ENCODE assay signal across 9 cellular contexts in the genomic region with DNA sequence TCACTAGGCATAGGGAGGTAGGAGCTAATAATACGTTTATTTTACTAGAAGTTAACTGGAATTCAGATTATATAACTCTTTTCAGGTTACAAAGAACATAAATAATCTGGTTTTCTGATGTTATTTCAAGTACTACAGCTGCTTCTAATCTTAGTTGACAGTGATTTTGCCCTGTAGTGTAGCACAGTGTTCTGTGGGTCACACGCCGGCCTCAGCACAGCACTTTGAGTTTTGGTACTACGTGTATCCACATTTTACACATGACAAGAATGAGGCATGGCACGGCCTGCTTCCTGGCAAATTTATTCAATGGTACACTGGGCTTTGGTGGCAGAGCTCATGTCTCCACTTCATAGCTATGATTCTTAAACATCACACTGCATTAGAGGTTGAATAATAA. TPM values are rescaled to one million over a fixed set of nuclear protein-coding genes. Genes with fewer than 3 reads are reported as not detected.
DNase-seq lines count a peak whose midpoint lies in the region; ATAC-seq and TF ChIP-seq lines count a peak whose summit lies in the region.
"Had no signal": no experiment of that assay in that cellular context is flagged by ENCODE, and none has a peak within 500 bp of the region (broad histone marks: within the 10 kb centered on the region; RNA-seq: fewer than 3 reads in every experiment).

No MANE protein-coding gene starts in this region.

- H3K4me1 Mint-ChIP-seq in activated T-helper 17 cell treated with anti-CD3 and anti-CD28 coated beads, Interleukin-2, amount 50 U/mL, for 72 hours, result peaks cover 15% of the 10 kb centered on the region

- no peak overlapping the region for H3K27ac Mint-ChIP-seq in activated T-helper 17 cell treated with anti-CD3 and anti-CD28 coated beads, Interleukin-2, amount 50 U/mL, for 72 hours

- H3K4me1 ChIP-seq in skeletal muscle tissue (ENCODE audit: control insufficient read depth in 3 of 3, insufficient read depth in 3 of 3, low read length in 3 of 3), result peaks cover 17 to 31% (median 18%) of the 10 kb centered on the region in 3 donors
- H3K4me1 ChIP-seq in mucosa of descending colon (ENCODE audit: low read depth), result no peaks in the 10 kb centered on the region

- peak overlapping the region; percentile 78 for H3K4me3 Mint-ChIP-seq in activated T-helper 17 cell treated with anti-CD3 and anti-CD28 coated beads, Interleukin-2, amount 50 U/mL, for 72 hours

- H3K27ac ChIP-seq in skeletal muscle tissue (ENCODE audit: low read depth, low read length), result peak overlapping the region; percentile 81

- intact Hi-C loops in left cardiac atrium (cut with DNase I), result no loop called here
- intact Hi-C loops in mucosa of descending colon (cut with DNase I, micrococcal nuclease), result no loop called here

- CTCF ChIA-PET in GM10248 (lab: Yijun Ruan, JAX), result interaction anchor here (5.8 to 16.5 kb wide), 2 partner anchors 9 to 20 kb away, joined by 65 to 631 read pairs; no protein-coding TSS in a partner anchor

- no peak for DNase-seq in GM12864 (ENCODE audit: low read depth)
- no peak for DNase-seq in left cardiac atrium
- DNase-seq in GM10248 (ENCODE audit: extremely low spot score), result no peak
- no peak for DNase-seq in NCI-H446 treated with DMSO at 0.1 percent for 48 hours (lab: John Stamatoyannopoulos, UW)
- no peak for DNase-seq in mucosa of descending colon
- no peak for DNase-seq in C1 segment of cervical spinal cord (lab: John Stamatoyannopoulos, UW)
- DNase-seq: NCI-H524 had no signal

- H3K9ac ChIP-seq in skeletal muscle tissue (ENCODE audit: low read depth in 1 of 3, low read length in 3 of 3), result peak overlapping the region; percentile 78 to 92 (median 82)

- H3K4me3 ChIP-seq in GM12864 (ENCODE audit: low read depth, low read length) (peak overlapping the region; percentile 57; the same call in 1 of the 2 replicates), skeletal muscle tissue (ENCODE audit: low read length in 3 of 3) (peak overlapping the region; percentile 78 to 83 (median 80)), mucosa of descending colon (no peak overlapping the region)

- H3K36me3 ChIP-seq in skeletal muscle tissue (ENCODE audit: control insufficient read depth in 3 of 3, insufficient read depth in 3 of 3, low read length in 3 of 3), result peaks cover 0 to 4% (median 0%) of the 10 kb centered on the region in 3 donors
- H3K36me3 ChIP-seq in mucosa of descending colon (ENCODE audit: low read depth), result no peaks in the 10 kb centered on the region

- POLR2A ChIA-PET in GM10248 (lab: Yijun Ruan, JAX), result interaction anchor here (0.6 to 1.4 kb wide), 3 partner anchors 15 to 43 kb away, joined by 3 read pairs; a partner anchor contains a TSS

- no peaks in the 10 kb centered on the region for H3K27me3 ChIP-seq in skeletal muscle tissue (ENCODE audit: control insufficient read depth in 3 of 3, insufficient read depth in 3 of 3, low read length in 3 of 3)

- H3K36me3 Mint-ChIP-seq in activated T-helper 17 cell treated with anti-CD3 and anti-CD28 coated beads, Interleukin-2, amount 50 U/mL, for 72 hours (ENCODE audit: low read depth), result no peaks in the 10 kb centered on the region

- no peak for ATAC-seq in activated T-helper 17 cell treated with anti-CD3 and anti-CD28 coated beads, Interleukin-2, amount 50 U/mL, for 72 hours (replicated peaks)
- peak; percentile 52 to 53 for ATAC-seq in left cardiac atrium
- ATAC-seq in mucosa of descending colon, result no peak

- H3K9me3 Mint-ChIP-seq in activated T-helper 17 cell treated with anti-CD3 and anti-CD28 coated beads, Interleukin-2, amount 50 U/mL, for 72 hours, result no peaks in the 10 kb centered on the region

- no peak for TF ChIP-seq CTCF in GM12864 (IDR thresholded peaks at IDR 0.05; ENCODE audit: low read depth, low read length, missing control alignments)
- TF ChIP-seq CTCF in GM10248 (IDR thresholded peaks at IDR 0.05; ENCODE audit: control extremely low read depth, extremely low read depth, low read depth, missing control alignments), result no peak
- no peak for TF ChIP-seq CTCF in mucosa of descending colon (IDR thresholded peaks at IDR 0.05)

- H3K9me3 ChIP-seq in skeletal muscle tissue (ENCODE audit: control insufficient read depth in 3 of 3, low read length in 3 of 3) (no peaks in the 10 kb centered on the region), mucosa of descending colon (no peaks in the 10 kb centered on the region)

- no peaks in the 10 kb centered on the region for H3K27me3 Mint-ChIP-seq in activated T-helper 17 cell treated with anti-CD3 and anti-CD28 coated beads, Interleukin-2, amount 50 U/mL, for 72 hours

RNA-seq across cellular contexts. Expression of a gene that starts 1.1 kb away (rescaled TPM):
- total RNA-seq in activated T-helper 17 cell treated with anti-CD3 and anti-CD28 coated beads, Interleukin-2, amount 50 U/mL, for 72 hours, result 1 to 10 TPM; 1.7 to 2.1 TPM
- total RNA-seq in left cardiac atrium (1 to 10 TPM; 6.0 to 8.8 TPM), skeletal muscle tissue (4.7 TPM), mucosa of descending colon (10 to 100 TPM in 2 of 3 donors, 1 to 10 TPM in 1; 8.9 to 12.0 (median 11.1) TPM)

Comparison
In these comparisons a context has a peak if more than half of its experiments do, and no peak if none do; other contexts are left out.
1. ATAC-seq: peak in left cardiac atrium (2 of 2); none in activated T-helper 17 cell treated with anti-CD3 and anti-CD28 coated beads, Interleukin-2, amount 50 U/mL, for 72 hours (single experiment) and mucosa of descending colon (single experiment).